20 cellular contexts compared by ENCODE assay signal in genomic region chr15:73175382-73175781, GRCh38.
A peak's percentile ranks its signal among the peaks of the same experiment; 100 is the strongest.
DNase-seq lines count a peak whose midpoint lies in the region; ATAC-seq, FAIRE-seq and TF ChIP-seq lines count a peak whose summit lies in the region.
"Had no signal": no experiment of that assay in that cellular context is flagged by ENCODE, and none has a peak within 500 bp of the region (broad histone marks: within the 10 kb centered on the region; RNA-seq: fewer than 3 reads in every experiment).

No MANE protein-coding gene starts in this region.

- H3K4me3 Mint-ChIP-seq in GM23338 = no peak overlapping the region
- H3K4me3 Mint-ChIP-seq: CD4-positive, alpha-beta T cell; HFFc6 had no signal

- H2AFZ ChIP-seq in GM23338 (no peak overlapping the region), endothelial cell of umbilical vein (ENCODE audit: low read depth, low read length) (no peak overlapping the region)
- H2AFZ ChIP-seq: GM23248 had no signal

- no TSS peak for BruUV-seq in endothelial cell of umbilical vein (replicated peaks; lab: Mats Ljungman, UMichigan)

- no peaks in the 10 kb centered on the region for H3F3A ChIP-seq in GM23338 (replicated peaks; ENCODE audit: low read depth)

- CTCF ChIA-PET in endothelial cell of umbilical vein (lab: Charles Lee) = interaction anchor here (0.9 to 1.4 kb wide), 4 partner anchors 8 to 90 kb away, joined by 3 to 4 read pairs (median 3); no protein-coding TSS in a partner anchor

- 0 out of 2 replicates have a peak overlapping the region, but pooled peaks have one; percentile 7 for H3K4me2 ChIP-seq in GM23338
- no peak overlapping the region for H3K4me2 ChIP-seq in endothelial cell of umbilical vein (ENCODE audit: insufficient read depth, low read length)

- dilution Hi-C loops in endothelial cell of umbilical vein (cut with MboI; ENCODE audit: extremely low pct_ligation_motif_present, low sequenced_read_pairs) = no loop called here

- DNase-seq in GM23338 (ENCODE audit: low spot score) (peak; percentile 16), HTR-8/SVneo (ENCODE audit: insufficient read length, low spot score) (no peak), endothelial cell of umbilical vein (ENCODE audit: low read depth, low spot score) (no peak), psoas muscle (no peak), NCI-H2029 treated with DMSO at 0.1 percent for 48 hours (lab: John Stamatoyannopoulos, UW) (no peak), Peyer's patch (no peak), H7 (no peak)
- DNase-seq: ACHN; Caco-2; CD4-positive, alpha-beta T cell; GDM1; GM23248; HFFc6; IMR-90 had no signal

- H3K9me3 ChIP-seq in endothelial cell of umbilical vein (replicated peaks; ENCODE audit: control insufficient read depth, insufficient read depth, low read length) (no peaks in the 10 kb centered on the region), psoas muscle (no peaks in the 10 kb centered on the region), Peyer's patch (no peaks in the 10 kb centered on the region)
- H3K9me3 ChIP-seq: Caco-2 had no signal

- FAIRE-seq in HTR-8/SVneo (lab: Jason Lieb, UNC) (peak; percentile 80), endothelial cell of umbilical vein (lab: Jason Lieb, UNC) (peak; percentile 12)
- FAIRE-seq: GM12892, GM18507, H54 had no signal

- WGBS in psoas muscle, 3 donors = 69 to 75% (median 70%) methylated on average over 3 of the region's 3 CpGs

- H4K20me1 ChIP-seq in GM23338 (replicated peaks; ENCODE audit: insufficient read depth) (no peaks in the 10 kb centered on the region; the same call in 1 of the 2 replicates), endothelial cell of umbilical vein (replicated peaks; ENCODE audit: control insufficient read depth, extremely low read depth, insufficient read depth, low read length) (no peaks in the 10 kb centered on the region)

- POLR2A ChIA-PET in endothelial cell of umbilical vein (lab: Charles Lee) = no interaction called here

- no peak overlapping the region for H3K9ac ChIP-seq in endothelial cell of umbilical vein (replicated peaks; ENCODE audit: extremely low read depth, insufficient read depth, low read length)
- H3K9ac ChIP-seq: GM23248 had no signal

- no peak for TF ChIP-seq POLR2A in endothelial cell of umbilical vein (IDR thresholded peaks at IDR 0.05; ENCODE audit: low read depth, low read length)
- no peak for TF ChIP-seq POLR2A in Peyer's patch (IDR thresholded peaks at IDR 0.05)

- peaks cover 5% of the 10 kb centered on the region for H3K36me3 Mint-ChIP-seq in GM23338 (ENCODE audit: low read depth)

- peaks cover 13% of the 10 kb centered on the region; the same call in 1 of the 2 replicates for H3K4me1 ChIP-seq in GM23338 (ENCODE audit: insufficient read depth)
- H3K4me1 ChIP-seq in endothelial cell of umbilical vein (ENCODE audit: control insufficient read depth, extremely low read depth, insufficient read depth, low read length) = no peaks in the 10 kb centered on the region
- peaks cover 24% of the 10 kb centered on the region for H3K4me1 ChIP-seq in psoas muscle
- H3K4me1 ChIP-seq in Peyer's patch = no peaks in the 10 kb centered on the region
- H3K4me1 ChIP-seq: Caco-2 had no signal

- no peak for TF ChIP-seq CTCF in GM23338 (conservative IDR thresholded peaks at IDR 0.05; ENCODE audit: low read depth in 2 of 2)
- TF ChIP-seq CTCF in endothelial cell of umbilical vein (IDR thresholded peaks at IDR 0.05; ENCODE audit: extremely low read depth in 1 of 2, insufficient read depth in 1 of 2, low read depth in 1 of 2, low read length in 2 of 2) = no peak
- TF ChIP-seq CTCF in psoas muscle (IDR thresholded peaks at IDR 0.05) = no peak
- no peak for TF ChIP-seq CTCF in Peyer's patch (IDR thresholded peaks at IDR 0.05)

- H3K36me3 ChIP-seq in GM23338 (ENCODE audit: insufficient read depth) = peaks cover 3% of the 10 kb centered on the region
- H3K36me3 ChIP-seq in endothelial cell of umbilical vein (ENCODE audit: control insufficient read depth in 2 of 2, extremely low read depth in 1 of 2, insufficient read depth in 2 of 2, low read length in 2 of 2) = no peaks in the 10 kb centered on the region
- H3K36me3 ChIP-seq in psoas muscle (ENCODE audit: insufficient read depth in 1 of 2, low read depth in 1 of 2) = peaks cover 0 to 22% of the 10 kb centered on the region in 2 donors
- peaks cover 0 to 27% (median 0%) of the 10 kb centered on the region in 3 donors for H3K36me3 ChIP-seq in Peyer's patch
- no peaks in the 10 kb centered on the region for H3K36me3 ChIP-seq in H7 (replicated peaks; ENCODE audit: control insufficient read depth, insufficient read depth, low read length)

- H3K27me3 ChIP-seq in GM23338 (ENCODE audit: insufficient read depth) (no peaks in the 10 kb centered on the region), endothelial cell of umbilical vein (ENCODE audit: control insufficient read depth in 2 of 2, insufficient read depth in 2 of 2, low read length in 2 of 2) (no peaks in the 10 kb centered on the region), psoas muscle (ENCODE audit: insufficient read depth in 3 of 3, low read length in 2 of 3) (no peaks in the 10 kb centered on the region), Peyer's patch (no peaks in the 10 kb centered on the region), H7 (ENCODE audit: control insufficient read depth, insufficient read depth, low read length) (no peaks in the 10 kb centered on the region)

- peaks cover 20% of the 10 kb centered on the region for H3K4me1 Mint-ChIP-seq in GM23338

- intact Hi-C loops in endothelial cell of umbilical vein (cut with micrococcal nuclease) = no loop called here
- intact Hi-C loops in psoas muscle (cut with DNase I) = loop anchor here in 1 of 2 donors (2.0 kb wide), 1 partner anchor 21 kb away; no protein-coding TSS in a partner anchor

- H3K27ac ChIP-seq in GM23338 (ENCODE audit: low read depth) = no peak overlapping the region
- H3K27ac ChIP-seq in endothelial cell of umbilical vein (ENCODE audit: insufficient read depth, low read depth, low read length) = no peak overlapping the region
- peak overlapping the region; percentile 56 for H3K27ac ChIP-seq in psoas muscle
- no peak overlapping the region for H3K27ac ChIP-seq in Peyer's patch
- H3K27ac ChIP-seq: C4-2B, GM23248, HL-60 had no signal

- H3K27ac Mint-ChIP-seq in GM23338 = no peak overlapping the region; the same call in 1 of the 2 replicates
- H3K27ac Mint-ChIP-seq: CD4-positive, alpha-beta T cell; HFFc6 had no signal

- no peaks in the 10 kb centered on the region for H3K27me3 Mint-ChIP-seq in GM23338 (ENCODE audit: insufficient read depth, low read depth, poor library complexity)
- H3K27me3 Mint-ChIP-seq: CD4-positive, alpha-beta T cell had no signal

- H3K4me3 ChIP-seq in GM23338 (no peak overlapping the region), endothelial cell of umbilical vein (replicated peaks in 1 of 3; ENCODE audit: insufficient read depth in 1 of 3, low read depth in 1 of 3, low read length in 3 of 3) (no peak overlapping the region), psoas muscle (no peak overlapping the region), Peyer's patch (no peak overlapping the region), H7 (ENCODE audit: insufficient read depth, low read depth, low read length) (no peak overlapping the region)
- H3K4me3 ChIP-seq: GM23248 had no signal

- no peaks in the 10 kb centered on the region for H3K9me2 ChIP-seq in GM23338 (ENCODE audit: insufficient read depth)

- no peaks in the 10 kb centered on the region for H3K9me3 Mint-ChIP-seq in GM23338
- H3K9me3 Mint-ChIP-seq: CD4-positive, alpha-beta T cell; HFFc6 had no signal

- no peaks in the 10 kb centered on the region for H3K9me1 ChIP-seq in endothelial cell of umbilical vein (replicated peaks; ENCODE audit: control insufficient read depth, extremely low read depth, insufficient read depth, low read length)

- H3K79me2 ChIP-seq in GM23338 (replicated peaks; ENCODE audit: insufficient read depth) (no peaks in the 10 kb centered on the region), endothelial cell of umbilical vein (ENCODE audit: control insufficient read depth, insufficient read depth, low read length) (no peaks in the 10 kb centered on the region)

- ATAC-seq in GM23338 = peak; percentile 51
- no peak for ATAC-seq in psoas muscle
- ATAC-seq: HCT116 had no signal

TF ChIP-seq in GM23338, 12 proteins besides CTCF, POLR2A, EP300 and RAD21 (continues in another document):
- no peak for TF ChIP-seq STAT1 (IDR thresholded peaks at IDR 0.05; ENCODE audit: unreplicated experiment)
- no peak for TF ChIP-seq NANOG (IDR thresholded peaks at IDR 0.05; ENCODE audit: borderline replicate concordance)

TF ChIP-seq in endothelial cell of umbilical vein, 7 proteins besides CTCF, POLR2A, EP300 and RAD21:
- TF ChIP-seq EZH2 (IDR thresholded peaks at IDR 0.05; ENCODE audit: borderline replicate concordance, low read depth, low read length, severe bottlenecking) (no peak), FOS (IDR thresholded peaks at IDR 0.05; ENCODE audit: borderline replicate concordance, insufficient read depth, low read length) (no peak), MAX (IDR thresholded peaks at IDR 0.05; ENCODE audit: insufficient read depth, insufficient read length) (no peak)
